ENCODE assay signal across 8 cellular contexts in genomic region chr10:22605168-22605567, GRCh38.
DNase-seq lines count a peak whose midpoint lies in the region; ATAC-seq, FAIRE-seq and TF ChIP-seq lines count a peak whose summit lies in the region.

No MANE protein-coding gene starts in this region.

- BruUV-seq in HepG2 (replicated peaks; lab: Mats Ljungman, UMichigan): no TSS peak
- no TSS peak for BruUV-seq in PC-9 (replicated peaks; lab: Mats Ljungman, UMichigan)

- H3K79me2 ChIP-seq in HepG2 (ENCODE audit: insufficient read depth, low read length): no peaks in the 10 kb centered on the region
- H3K79me2 ChIP-seq in PC-9 (ENCODE audit: low read depth): no peaks in the 10 kb centered on the region

- H3K27ac ChIP-seq in right lobe of liver: peak overlapping the region in 1 of 3 donors; percentile 18
- H3K27ac ChIP-seq in HepG2 (ENCODE audit: extremely low read length, insufficient read depth, low read length): no peak overlapping the region
- H3K27ac ChIP-seq in heart left ventricle: peak overlapping the region in 2 of 12 donors; percentile 33 to 87
- H3K27ac ChIP-seq in vagina: peak overlapping the region; percentile 47
- H3K27ac ChIP-seq in PC-9: no peak overlapping the region

- DNase-seq in right lobe of liver (no peak), HepG2 (ENCODE audit: low spot score) (no peak), SKM-1 (lab: John Stamatoyannopoulos, UW; ENCODE audit: unreplicated experiment) (peak; percentile 18), heart left ventricle (no peak), vagina (ENCODE audit: extremely low spot score in 2 of 2) (no peak), PC-9 (no peak), NCI-H1694 (lab: John Stamatoyannopoulos, UW) (no peak)
- no peak for DNase-seq in NK-92 treated with Interleukin-12 subunit alpha and Interleukin-12 subunit beta, amount 100 ng/mL, for 24 hours (lab: John Stamatoyannopoulos, UW)

- H3K4me1 ChIP-seq in right lobe of liver: peaks cover 0 to under 1% (median 0%) of the 10 kb centered on the region in 4 donors
- H3K4me1 ChIP-seq in HepG2 (ENCODE audit: insufficient read depth, low read length): peaks cover 9% of the 10 kb centered on the region; the same call in 1 of the 2 replicates
- H3K4me1 ChIP-seq in heart left ventricle: peaks cover 0 to 81% (median 2%) of the 10 kb centered on the region in 12 donors
- H3K4me1 ChIP-seq in vagina: peaks cover 11% of the 10 kb centered on the region
- 0 out of 2 replicates have a peak, but pooled peaks cover under 1% of the 10 kb centered on the region for H3K4me1 ChIP-seq in PC-9 (replicated peaks; ENCODE audit: insufficient read depth)

- H3K4me2 ChIP-seq in HepG2 (ENCODE audit: low read depth, low read length) (no peak overlapping the region), PC-9 (no peak overlapping the region)

- POLR2A ChIA-PET in HepG2 (lab: Yijun Ruan, JAX): no interaction called here
- POLR2A ChIA-PET in PC-9 (lab: Charles Lee; ENCODE audit: unreplicated experiment): no interaction called here

- intact Hi-C loops in right lobe of liver (cut with DNase I) (no loop called here), HepG2 (cut with micrococcal nuclease; ENCODE audit: unreplicated experiment) (no loop called here), heart left ventricle (cut with DNase I) (loop anchor here in 1 of 10 donors (10.0 kb wide), 1 partner anchor 250 kb away; no protein-coding TSS in a partner anchor), vagina (cut with DNase I) (no loop called here), PC-9 (cut with micrococcal nuclease; ENCODE audit: unreplicated experiment) (loop anchor here (10.0 kb wide), 1 partner anchor 220 kb away; no protein-coding TSS in a partner anchor)

- H3K9me2 ChIP-seq in PC-9 (ENCODE audit: insufficient read depth): no peaks in the 10 kb centered on the region

- H3K9me3 ChIP-seq in right lobe of liver (no peaks in the 10 kb centered on the region), HepG2 (ENCODE audit: low read length) (no peaks in the 10 kb centered on the region), heart left ventricle (no peaks in the 10 kb centered on the region), vagina (no peaks in the 10 kb centered on the region), PC-9 (ENCODE audit: insufficient read depth, low read depth) (no peaks in the 10 kb centered on the region)

- H3K4me3 ChIP-seq in right lobe of liver: no peak overlapping the region
- no peak overlapping the region for H3K4me3 ChIP-seq in HepG2 (replicated peaks in 1 of 3; ENCODE audit: insufficient read depth in 1 of 3, low read depth in 2 of 3, low read length in 3 of 3)
- H3K4me3 ChIP-seq in heart left ventricle: peak overlapping the region in 1 of 12 donors; percentile 6
- H3K4me3 ChIP-seq in vagina: no peak overlapping the region
- no peak overlapping the region for H3K4me3 ChIP-seq in PC-9

- no peak for TF ChIP-seq RAD21 in HepG2 (CRISPR knock-in tag; IDR thresholded peaks at IDR 0.05)

- TF ChIP-seq EP300 in HepG2 (IDR thresholded peaks at IDR 0.05; ENCODE audit: low read depth in 2 of 2, low read length in 2 of 2) (no peak), HepG2 (CRISPR knock-in tag; IDR thresholded peaks at IDR 0.05; ENCODE audit: borderline replicate concordance) (no peak)

- in situ Hi-C loops in HepG2 (cut with HindIII; ENCODE audit: extremely low pct_ligation_motif_present, low pct_unique_long_range_greater_than_20kb): loop anchor here (10.0 kb wide), 1 partner anchor 110 kb away; the partner anchor contains the start of gene PIP4K2A

- CTCF ChIA-PET in HepG2 (lab: Yijun Ruan, JAX; ENCODE audit: low intra/inter-chr PET ratio, low total read pairs): no interaction called here
- CTCF ChIA-PET in PC-9 (lab: Charles Lee): interaction anchor here (0.6 kb wide), 1 partner anchor 36 kb away, joined by 3 read pairs; no protein-coding TSS in a partner anchor

- no peaks in the 10 kb centered on the region for H3F3A ChIP-seq in PC-9 (ENCODE audit: insufficient read depth, low read depth)

- H3K9ac ChIP-seq in HepG2 (ENCODE audit: insufficient read depth, low read depth, low read length): no peak overlapping the region

- H3K27me3 ChIP-seq in right lobe of liver: no peaks in the 10 kb centered on the region
- no peaks in the 10 kb centered on the region for H3K27me3 ChIP-seq in HepG2 (ENCODE audit: control insufficient read depth in 1 of 2, insufficient read depth in 2 of 2, low read length in 2 of 2)
- no peaks in the 10 kb centered on the region for H3K27me3 ChIP-seq in heart left ventricle
- no peaks in the 10 kb centered on the region for H3K27me3 ChIP-seq in vagina
- H3K27me3 ChIP-seq in PC-9 (ENCODE audit: insufficient read depth, low read depth): no peaks in the 10 kb centered on the region

- TF ChIP-seq CTCF in right lobe of liver (IDR thresholded peaks at IDR 0.05): no peak
- TF ChIP-seq CTCF in HepG2 (CRISPR knock-in tag; IDR thresholded peaks at IDR 0.05): no peak
- no peak for TF ChIP-seq CTCF in heart left ventricle (IDR thresholded peaks at IDR 0.05)
- TF ChIP-seq CTCF in vagina (IDR thresholded peaks at IDR 0.05): no peak
- no peak for TF ChIP-seq CTCF in PC-9 (conservative IDR thresholded peaks at IDR 0.05)

- no peak for FAIRE-seq in HepG2 (lab: Jason Lieb, UNC)

- H2AFZ ChIP-seq in HepG2 (ENCODE audit: low read length) (no peak overlapping the region), PC-9 (no peak overlapping the region)

- ATAC-seq in right lobe of liver: peak in 3 of 4 donors; percentile 30 to 61 (median 55)
- no peak for ATAC-seq in HepG2
- ATAC-seq in heart left ventricle: peak in 3 of 4 donors; percentile 58 to 80 (median 79)

- 46% methylated on average over 4 of the region's 4 CpGs for WGBS in right lobe of liver (ENCODE audit: insufficient coverage, low coverage, low lambda C conversion rate, missing lambda C conversion rate)
- 95% methylated on average over 4 of the region's 4 CpGs for WGBS in HepG2 (ENCODE audit: low lambda C conversion rate)
- 77 to 82% (median 81%) methylated on average over 4 of the region's 4 CpGs for WGBS in heart left ventricle, 4 donors

- H3K36me3 ChIP-seq in right lobe of liver (no peaks in the 10 kb centered on the region), HepG2 (replicated peaks in 1 of 2; ENCODE audit: control insufficient read depth in 1 of 2, insufficient read depth in 2 of 2, low read length in 2 of 2) (peaks cover 6% of the 10 kb centered on the region in 2 experiments; a peak in 4 of 5 replicates), heart left ventricle (peaks cover 0 to 32% (median 4%) of the 10 kb centered on the region in 9 donors), vagina (peaks cover 0 to 4% of the 10 kb centered on the region in 2 donors), PC-9 (ENCODE audit: low read depth) (no peaks in the 10 kb centered on the region)

- no peak for TF ChIP-seq POLR2A in right lobe of liver (IDR thresholded peaks at IDR 0.05)
- no peak for TF ChIP-seq POLR2A in HepG2 (IDR thresholded peaks at IDR 0.05; ENCODE audit: insufficient read depth in 1 of 2, low read depth in 2 of 2, low read length in 2 of 2)
- TF ChIP-seq POLR2A in heart left ventricle (IDR thresholded peaks at IDR 0.05): no peak
- no peak for TF ChIP-seq POLR2A in vagina (IDR thresholded peaks at IDR 0.05)

- no peaks in the 10 kb centered on the region for H4K20me1 ChIP-seq in HepG2 (ENCODE audit: insufficient read depth, low read length)
- H4K20me1 ChIP-seq in PC-9 (ENCODE audit: insufficient read depth): no peaks in the 10 kb centered on the region

TF ChIP-seq in HepG2, 621 proteins besides CTCF, POLR2A, EP300 and RAD21:
- no peak for TF ChIP-seq DNMT3B (CRISPR knock-in tag; conservative IDR thresholded peaks at IDR 0.05)
